Comparison of ENCODE assay signal across 25 cellular contexts in genomic region chr6:21080221-21080620, GRCh38.
"Had no signal": no experiment of that assay in that cellular context is flagged by ENCODE, and none has a peak within 500 bp of the region (broad histone marks: within the 10 kb centered on the region; RNA-seq: fewer than 3 reads in every experiment).

No MANE protein-coding gene starts in this region.

- H3K9me3 Mint-ChIP-seq: activated naive CD8-positive, alpha-beta T cell treated with anti-CD3 and anti-CD28 coated beads, Interleukin-2, amount 50 U/mL, for 24 hours had no signal

- DNase-seq: activated CD4-positive, alpha-beta memory T cell treated with anti-CD3 and anti-CD28 coated beads for 36 hours; activated CD4-positive, alpha-beta T cell treated with anti-CD3 and anti-CD28 coated beads, Interleukin-2, amount 10 ng/mL, durations not matched to agents 7 days and 5 days; activated CD4-positive, CD25-positive, alpha-beta regulatory T cell; activated CD8-positive, alpha-beta memory T cell treated with anti-CD3 and anti-CD28 coated beads for 24 hours; activated effector memory CD4-positive, alpha-beta T cell treated with anti-CD3 and anti-CD28 coated beads, Interleukin-2, amount 50 U/mL, for 16 hours; activated naive CD4-positive, alpha-beta T cell treated with Interleukin-2 at 50 U/mL for 16 hours; activated naive CD8-positive, alpha-beta T cell treated with anti-CD3 and anti-CD28 coated beads, Interleukin-2, amount 50 U/mL, for 24 hours; activated T-cell treated with anti-CD3 and anti-CD28 coated beads, Interleukin-2, amount 50 U/mL, for 4 hours; amniotic stem cell; body of pancreas; NCI-H1417 treated with DMSO at 0.1 percent for 48 hours; NCI-H1694; NCI-H345; NCI-H510A; NCI-H526 treated with DMSO at 0.1 percent for 48 hours; NCI-H82; Right ventricle myocardium superior; T-cell; T-helper 2 cell; T1000 had no signal

- ATAC-seq: activated naive CD4-positive, alpha-beta T cell treated with anti-CD3 and anti-CD28 coated beads, Interleukin-2, amount 50 U/mL, for 72 hours; activated naive CD8-positive, alpha-beta T cell treated with anti-CD3 and anti-CD28 coated beads, Interleukin-2, amount 50 U/mL, for 24 hours; activated T-cell treated with anti-CD3 and anti-CD28 coated beads, Interleukin-2, amount 50 U/mL, for 4 hours; body of pancreas; T-cell had no signal

- H3K4me3 ChIP-seq: ascending aorta, body of pancreas, SJSA1 had no signal

- H3K4me2 ChIP-seq: KMS-11 had no signal

- H3K4me1 ChIP-seq: ascending aorta, SJSA1 had no signal

- H3K27ac ChIP-seq: ascending aorta, body of pancreas, KMS-11, RWPE1, SJSA1 had no signal

- H3K27me3 Mint-ChIP-seq: activated CD4-positive, alpha-beta memory T cell treated with anti-CD3 and anti-CD28 coated beads for 36 hours; activated CD4-positive, alpha-beta T cell treated with anti-CD3 and anti-CD28 coated beads, Interleukin-2, amount 10 ng/mL, durations not matched to agents 7 days and 5 days; activated naive CD8-positive, alpha-beta T cell treated with anti-CD3 and anti-CD28 coated beads, Interleukin-2, amount 50 U/mL, for 24 hours; T-cell had no signal

- H3K4me1 Mint-ChIP-seq: activated CD4-positive, alpha-beta T cell treated with anti-CD3 and anti-CD28 coated beads, Interleukin-2, amount 10 ng/mL, durations not matched to agents 7 days and 5 days; activated naive CD8-positive, alpha-beta T cell treated with anti-CD3 and anti-CD28 coated beads, Interleukin-2, amount 50 U/mL, for 24 hours; T-cell had no signal

- H3K9me3 ChIP-seq: ascending aorta, body of pancreas, SJSA1 had no signal

- H3K27ac Mint-ChIP-seq: activated CD4-positive, alpha-beta memory T cell treated with anti-CD3 and anti-CD28 coated beads for 36 hours; activated CD4-positive, alpha-beta T cell treated with anti-CD3 and anti-CD28 coated beads, Interleukin-2, amount 10 ng/mL, durations not matched to agents 7 days and 5 days; activated naive CD4-positive, alpha-beta T cell treated with anti-CD3 and anti-CD28 coated beads, Interleukin-2, amount 50 U/mL, for 72 hours; activated naive CD8-positive, alpha-beta T cell treated with anti-CD3 and anti-CD28 coated beads, Interleukin-2, amount 50 U/mL, for 24 hours; T-cell had no signal

- H3K4me3 Mint-ChIP-seq: activated CD4-positive, alpha-beta memory T cell treated with anti-CD3 and anti-CD28 coated beads for 36 hours; activated CD4-positive, alpha-beta T cell treated with anti-CD3 and anti-CD28 coated beads, Interleukin-2, amount 10 ng/mL, durations not matched to agents 7 days and 5 days; activated naive CD8-positive, alpha-beta T cell treated with anti-CD3 and anti-CD28 coated beads, Interleukin-2, amount 50 U/mL, for 24 hours; activated T-cell treated with anti-CD3 and anti-CD28 coated beads, Interleukin-2, amount 50 U/mL, for 4 hours; T-cell had no signal

- H3K27me3 ChIP-seq: ascending aorta, body of pancreas, SJSA1 had no signal
